ENCODE assay signal across 24 cellular contexts in the genomic region with DNA sequence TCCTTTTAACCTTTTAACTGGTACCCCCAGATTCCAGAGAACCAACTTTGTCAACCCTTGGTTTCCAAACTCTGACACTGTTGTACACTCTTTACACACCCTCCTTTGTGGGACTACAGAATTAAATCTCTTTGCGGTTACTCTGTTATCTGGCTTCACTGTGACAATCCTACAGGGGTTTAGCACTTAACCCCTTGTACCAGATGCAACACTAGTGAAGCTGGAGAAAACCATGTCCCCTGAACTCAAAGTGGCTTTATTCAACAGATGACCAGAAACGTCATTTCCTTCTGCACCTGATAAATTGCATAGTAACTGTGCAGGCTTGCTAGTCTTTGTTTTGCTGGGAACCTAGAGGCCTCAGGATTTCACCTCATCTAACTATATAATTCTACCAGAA.
"Had no signal": no experiment of that assay in that cellular context is flagged by ENCODE, and none has a peak within 500 bp of the region (broad histone marks: within the 10 kb centered on the region; RNA-seq: fewer than 3 reads in every experiment).

No MANE protein-coding gene starts in this region.

- DNase-seq: cortex of kidney; effector memory CD4-positive, alpha-beta T cell; foreskin keratinocyte; heart left ventricle; kidney; stimulated activated CD4-positive, alpha-beta T cell treated with anti-CD3 and anti-CD28 coated beads, Interleukin-4, amount 100 ng/mL, for 4 hours; upper lobe of right lung; uterus had no signal

- H3K36me3 Mint-ChIP-seq: natural killer cell treated with Interleukin-12 subunit alpha and Interleukin-12 subunit beta and Interleukin-15 and Interleukin-18, amount 100 ng/mL, for 72 hours; stimulated activated memory B cell treated with anti-CD40 and anti-IgM and Interleukin-4, amounts not matched to agents 10 μg/mL and 1 μg/mL and 100 μg/mL, for 72 hours had no signal

- H3K36me3 ChIP-seq: esophagus muscularis mucosa, gastroesophageal sphincter, heart left ventricle, right atrium auricular region, thoracic aorta, tibial nerve, upper lobe of right lung, uterus had no signal

- H3K27ac Mint-ChIP-seq: natural killer cell treated with Interleukin-12 subunit alpha and Interleukin-12 subunit beta and Interleukin-15 and Interleukin-18, amount 100 ng/mL, for 72 hours; progenitor cell of endocrine pancreas; stimulated activated naive CD8-positive, alpha-beta T cell treated with anti-CD3 and anti-CD28 coated beads, Interleukin-15, Interleukin-2, amounts not matched to agents 100 ng/mL and 50 ng/mL, for 24 hours had no signal

- H3K4me3 ChIP-seq: esophagus muscularis mucosa, gastroesophageal sphincter, hepatocyte, lung, right atrium auricular region, thoracic aorta, tibial nerve, upper lobe of right lung, uterus had no signal

- H3K4me1 ChIP-seq: parathyroid adenoma had no signal

- H3K27me3 ChIP-seq: esophagus muscularis mucosa, gastroesophageal sphincter, heart left ventricle, hepatocyte, right atrium auricular region, tibial nerve, upper lobe of right lung, uterus had no signal

- H3K4me3 Mint-ChIP-seq: memory B cell; neural crest cell; stimulated activated memory B cell treated with anti-CD40 and anti-IgM and Interleukin-4, amounts not matched to agents 10 μg/mL and 1 μg/mL and 100 μg/mL, for 72 hours; stimulated activated naive CD8-positive, alpha-beta T cell treated with anti-CD3 and anti-CD28 coated beads, Interleukin-15, Interleukin-2, amounts not matched to agents 100 ng/mL and 50 ng/mL, for 24 hours had no signal

- H3K27me3 Mint-ChIP-seq: memory B cell; progenitor cell of endocrine pancreas; stimulated activated memory B cell treated with anti-CD40 and anti-IgM and Interleukin-4, amounts not matched to agents 10 μg/mL and 1 μg/mL and 100 μg/mL, for 72 hours had no signal

- H3K9ac ChIP-seq: parathyroid adenoma had no signal

- H3K9me3 ChIP-seq: esophagus muscularis mucosa, gastroesophageal sphincter, heart left ventricle, right atrium auricular region, thoracic aorta, tibial nerve, upper lobe of right lung, uterus had no signal

- H3K9me3 Mint-ChIP-seq: memory B cell; natural killer cell treated with Interleukin-12 subunit alpha and Interleukin-12 subunit beta and Interleukin-15 and Interleukin-18, amount 100 ng/mL, for 72 hours; neural crest cell; stimulated activated memory B cell treated with anti-CD40 and anti-IgM and Interleukin-4, amounts not matched to agents 10 μg/mL and 1 μg/mL and 100 μg/mL, for 72 hours; stimulated activated naive CD8-positive, alpha-beta T cell treated with anti-CD3 and anti-CD28 coated beads, Interleukin-15, Interleukin-2, amounts not matched to agents 100 ng/mL and 50 ng/mL, for 24 hours had no signal

- ATAC-seq: foreskin keratinocyte; gastroesophageal sphincter; heart left ventricle; left lobe of liver; natural killer cell treated with Interleukin-12 subunit alpha and Interleukin-12 subunit beta and Interleukin-15 and Interleukin-18, amount 100 ng/mL, for 72 hours; sciatic nerve; stimulated activated memory B cell treated with anti-CD40 and anti-IgM and Interleukin-4, amounts not matched to agents 10 μg/mL and 1 μg/mL and 100 μg/mL, for 72 hours; upper lobe of right lung had no signal

- H3K4me2 ChIP-seq: hepatocyte had no signal

- H3K79me2 ChIP-seq: hepatocyte, parathyroid adenoma had no signal

- H2AFZ ChIP-seq: hepatocyte, parathyroid adenoma had no signal

- H3K27ac ChIP-seq: esophagus muscularis mucosa, foreskin keratinocyte, gastroesophageal sphincter, hepatocyte, parathyroid adenoma, right atrium auricular region, thoracic aorta, upper lobe of right lung had no signal
